Comparison of ENCODE assay signal across 8 cellular contexts in the genomic region with DNA sequence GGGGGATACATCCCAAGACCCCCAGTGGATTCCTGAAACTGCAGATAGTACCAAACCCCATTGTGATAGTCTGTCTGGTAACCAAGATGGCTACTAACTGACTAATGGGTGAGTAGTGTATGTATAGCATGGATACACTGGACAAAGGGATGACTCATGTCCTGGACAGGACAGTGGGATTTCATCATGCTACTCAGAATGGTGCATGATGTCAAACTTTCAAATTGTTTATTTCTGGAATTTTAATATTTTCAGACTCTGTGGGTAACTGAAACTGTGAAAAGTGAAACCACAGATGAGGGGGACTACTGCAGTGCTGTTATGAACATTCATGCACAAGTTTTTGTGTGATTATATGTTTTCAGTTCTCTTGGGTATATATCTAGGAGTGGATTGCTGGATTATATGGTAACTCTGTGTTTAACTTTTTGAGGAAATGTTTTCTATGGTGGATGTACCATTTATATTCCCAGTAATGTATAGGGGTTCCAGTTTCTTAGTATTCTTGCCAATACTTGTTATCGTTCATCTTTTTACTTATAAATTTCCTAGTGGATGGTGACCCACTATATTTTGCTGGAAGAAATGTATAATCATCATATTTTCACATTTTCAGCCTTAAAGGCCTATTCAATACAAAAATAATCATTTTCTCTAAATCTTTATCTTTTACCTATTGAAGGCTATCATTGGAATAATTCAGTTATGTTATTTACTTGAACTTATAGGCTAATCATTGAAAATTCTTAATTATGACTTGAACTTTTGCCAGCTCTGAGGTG.
DNase-seq lines count a peak whose midpoint lies in the region; ATAC-seq and TF ChIP-seq lines count a peak whose summit lies in the region.

No MANE protein-coding gene starts in this region.

- no peaks in the 10 kb centered on the region for H3K4me1 ChIP-seq in prostate gland (replicated peaks)

- H3K4me3 ChIP-seq in skeletal muscle cell (ENCODE audit: low read depth, low read length) = no peak overlapping the region
- no peak overlapping the region for H3K4me3 ChIP-seq in prostate gland

- intact Hi-C loops in prostate gland (cut with DNase I) = no loop called here

- H3K9me3 ChIP-seq in prostate gland = no peaks in the 10 kb centered on the region

- WGBS in prostate gland = 95% methylated on average over 1 of the region's 1 CpG

- no peak for TF ChIP-seq CTCF in prostate gland (IDR thresholded peaks at IDR 0.05)

- peak; percentile 93 for DNase-seq in amniotic epithelial cell (ENCODE audit: low read depth)
- DNase-seq in skeletal muscle cell (ENCODE audit: low read depth) = peak; percentile 93
- no peak for DNase-seq in prostate gland (ENCODE audit: low spot score)
- no peak for DNase-seq in activated CD4-positive, alpha-beta T cell treated with anti-CD3 and anti-CD28 coated beads for 4 hours
- no peak for DNase-seq in NCI-H2081 treated with DMSO at 0.1 percent for 48 hours (lab: John Stamatoyannopoulos, UW)
- DNase-seq in NCI-H2227 (lab: John Stamatoyannopoulos, UW; ENCODE audit: unreplicated experiment) = no peak

- ATAC-seq in GM19351 (IDR thresholded peaks at IDR 0.05; ENCODE audit: unreplicated experiment) (peak; percentile 80), HG03103 (IDR thresholded peaks at IDR 0.05; ENCODE audit: low read depth, unreplicated experiment) (peak; percentile 54)

- H3K36me3 ChIP-seq in prostate gland = no peaks in the 10 kb centered on the region

- no peak overlapping the region for H3K27ac ChIP-seq in prostate gland

- H3K27me3 ChIP-seq in prostate gland (replicated peaks; ENCODE audit: insufficient read depth) = no peaks in the 10 kb centered on the region

- TF ChIP-seq POLR2A in prostate gland (IDR thresholded peaks at IDR 0.05) = no peak

Comparison
In these comparisons a context has a peak if more than half of its experiments do, and no peak if none do; other contexts are left out.
1. DNase-seq: peak in amniotic epithelial cell (single experiment) and skeletal muscle cell (single experiment); none in prostate gland (single experiment), activated CD4-positive, alpha-beta T cell treated with anti-CD3 and anti-CD28 coated beads for 4 hours (0 of 2), NCI-H2081 treated with DMSO at 0.1 percent for 48 hours (single experiment) and NCI-H2227 (single experiment).